15 cellular contexts compared by ENCODE assay signal in the genomic region with DNA sequence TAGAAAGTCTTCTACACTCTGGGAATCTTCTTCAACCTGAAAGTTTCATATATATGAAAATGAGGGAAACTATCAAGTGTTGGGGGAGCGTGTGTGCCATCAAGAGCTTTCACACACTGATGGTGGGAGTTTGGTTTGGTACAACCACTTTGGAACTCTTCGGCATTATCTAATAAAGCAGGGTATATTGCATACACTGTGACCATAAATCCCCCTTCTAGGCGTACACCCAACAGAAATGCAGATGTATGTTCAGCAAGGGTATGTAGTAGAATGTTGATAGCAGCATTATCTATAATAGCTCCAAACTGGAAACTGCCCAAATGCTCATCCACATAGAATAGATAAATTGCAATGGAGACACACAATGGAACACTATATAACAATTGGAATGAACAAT.
DNase-seq lines count a peak whose midpoint lies in the region; ATAC-seq and TF ChIP-seq lines count a peak whose summit lies in the region.
"Had no signal": no experiment of that assay in that cellular context is flagged by ENCODE, and none has a peak within 500 bp of the region (broad histone marks: within the 10 kb centered on the region; RNA-seq: fewer than 3 reads in every experiment).

No MANE protein-coding gene starts in this region.

- 82% methylated on average over 3 of the region's 3 CpGs for WGBS in hepatocyte (ENCODE audit: low lambda C conversion rate, missing lambda C conversion rate)

- H3K4me2 ChIP-seq in hepatocyte = no peak overlapping the region
- H3K4me2 ChIP-seq: A549; BLaER1 treated with 17β-estradiol and CSF1 and Interleukin-3, amounts not matched to agents 10 nM and 100 nM had no signal

- no peak for TF ChIP-seq CTCF in hepatocyte (IDR thresholded peaks at IDR 0.05; ENCODE audit: poor library complexity)
- no peak for TF ChIP-seq CTCF in GM13977 (IDR thresholded peaks at IDR 0.05; ENCODE audit: extremely low read depth, insufficient read depth, missing control alignments)

- no peak for ATAC-seq in HG03571 (IDR thresholded peaks at IDR 0.05; ENCODE audit: unreplicated experiment)
- ATAC-seq: A549; CD8-positive, alpha-beta T cell had no signal

- no peaks in the 10 kb centered on the region for H3K9me3 ChIP-seq in hepatocyte (ENCODE audit: low read depth)
- H3K9me3 ChIP-seq: A549; BLaER1 treated with 17β-estradiol and CSF1 and Interleukin-3, amounts not matched to agents 10 nM and 100 nM; Caco-2 had no signal

- H3K4me1 ChIP-seq in hepatocyte (ENCODE audit: insufficient read depth) = no peaks in the 10 kb centered on the region
- H3K4me1 ChIP-seq: A549; BLaER1 treated with 17β-estradiol and CSF1 and Interleukin-3, amounts not matched to agents 10 nM and 100 nM; Caco-2 had no signal

- no peaks in the 10 kb centered on the region for H4K20me1 ChIP-seq in hepatocyte (ENCODE audit: insufficient read depth, poor library complexity, severe bottlenecking)
- H4K20me1 ChIP-seq: BLaER1 treated with 17β-estradiol and CSF1 and Interleukin-3, amounts not matched to agents 10 nM and 100 nM had no signal

- in situ Hi-C loops in GM13977 (cut with MboI; ENCODE audit: low pct_unique_long_range_greater_than_20kb, low sequenced_read_pairs, unreplicated experiment) = no loop called here

- H3K27ac ChIP-seq in hepatocyte = peak overlapping the region; percentile 44
- H3K27ac ChIP-seq: A549; BLaER1 treated with 17β-estradiol and CSF1 and Interleukin-3, amounts not matched to agents 10 nM and 100 nM; C4-2B had no signal

- DNase-seq in NCI-H2227 treated with DMSO at 0.1 percent for 48 hours (lab: John Stamatoyannopoulos, UW) (peak; percentile 36), hepatocyte (ENCODE audit: low spot score) (no peak), GM13977 (ENCODE audit: low spot score) (no peak), LoVo (ENCODE audit: low spot score) (no peak)
- DNase-seq: AML-193; Caco-2; Calu3; CD4-positive, alpha-beta T cell; CD8-positive, alpha-beta T cell; DMS79 treated with DMSO at 0.1 percent for 48 hours; GF-D8 had no signal

- H3K9me2 ChIP-seq in hepatocyte (replicated peaks; ENCODE audit: insufficient read depth) = no peaks in the 10 kb centered on the region

- H3K4me3 ChIP-seq in hepatocyte = no peak overlapping the region
- H3K4me3 ChIP-seq: A549; BLaER1 treated with 17β-estradiol and CSF1 and Interleukin-3, amounts not matched to agents 10 nM and 100 nM had no signal

- no peaks in the 10 kb centered on the region for H3K36me3 ChIP-seq in hepatocyte (replicated peaks; ENCODE audit: insufficient read depth, low read depth)
- H3K36me3 ChIP-seq: BLaER1 treated with 17β-estradiol and CSF1 and Interleukin-3, amounts not matched to agents 10 nM and 100 nM had no signal

- H2AFZ ChIP-seq in hepatocyte = no peak overlapping the region

- H3K27me3 ChIP-seq in hepatocyte = no peaks in the 10 kb centered on the region
- H3K27me3 ChIP-seq: BLaER1 treated with 17β-estradiol and CSF1 and Interleukin-3, amounts not matched to agents 10 nM and 100 nM had no signal

- no peaks in the 10 kb centered on the region for H3K79me2 ChIP-seq in hepatocyte
